Comparison of ENCODE assay signal across 12 cellular contexts in genomic region chr9:32395483-32396216, GRCh38. TPM values are rescaled to one million over a fixed set of nuclear protein-coding genes. Genes with fewer than 3 reads are reported as not detected.
DNase-seq lines count a peak whose midpoint lies in the region; ATAC-seq and TF ChIP-seq lines count a peak whose summit lies in the region.
"Had no signal": no experiment of that assay in that cellular context is flagged by ENCODE, and none has a peak within 500 bp of the region (broad histone marks: within the 10 kb centered on the region; RNA-seq: fewer than 3 reads in every experiment).

No MANE protein-coding gene starts in this region.

- H3K4me3 ChIP-seq in liver (ENCODE audit: low read depth in 1 of 3, low read length in 3 of 3), result no peak overlapping the region
- no peak overlapping the region for H3K4me3 ChIP-seq in uterus
- no peak overlapping the region for H3K4me3 ChIP-seq in neural progenitor cell

- H3K4me1 ChIP-seq in liver (ENCODE audit: control insufficient read depth in 4 of 4, insufficient read depth in 4 of 4, low read length in 3 of 4) (peaks cover 4 to 32% (median 22%) of the 10 kb centered on the region in 4 donors), uterus (no peaks in the 10 kb centered on the region), neural progenitor cell (no peaks in the 10 kb centered on the region)

- no peaks in the 10 kb centered on the region for H3K9me3 ChIP-seq in liver (ENCODE audit: control insufficient read depth in 4 of 4, low read length in 3 of 4)
- H3K9me3 ChIP-seq in uterus, result no peaks in the 10 kb centered on the region
- no peaks in the 10 kb centered on the region for H3K9me3 ChIP-seq in neural progenitor cell (ENCODE audit: low read depth)

- H3K36me3 ChIP-seq in liver (ENCODE audit: control insufficient read depth in 4 of 4, insufficient read depth in 3 of 4, low read depth in 1 of 4, low read length in 3 of 4) (peaks cover 0 to 4% (median under 1%) of the 10 kb centered on the region in 4 donors), uterus (no peaks in the 10 kb centered on the region), neural progenitor cell (no peaks in the 10 kb centered on the region)

- TF ChIP-seq POLR2A in uterus (IDR thresholded peaks at IDR 0.05), result no peak

- WGBS in liver, result 21% methylated on average over 7 of the region's 7 CpGs

- no peak overlapping the region for H3K4me3 Mint-ChIP-seq in neural progenitor cell
- H3K4me3 Mint-ChIP-seq: activated naive CD4-positive, alpha-beta T cell treated with anti-CD3 and anti-CD28 coated beads, Interleukin-2, amount 50 U/mL, for 24 hours; immature natural killer cell had no signal

- no peaks in the 10 kb centered on the region for H3F3A ChIP-seq in neural progenitor cell (ENCODE audit: low read depth)

- TF ChIP-seq CTCF in liver (IDR thresholded peaks at IDR 0.05; ENCODE audit: low read depth, low read length, missing input control), result no peak
- TF ChIP-seq CTCF in uterus (IDR thresholded peaks at IDR 0.05), result no peak
- TF ChIP-seq CTCF in neural progenitor cell (IDR thresholded peaks at IDR 0.05), result no peak

- peaks cover 4% of the 10 kb centered on the region for H3K27me3 Mint-ChIP-seq in neural progenitor cell (ENCODE audit: insufficient read depth, low read depth)
- H3K27me3 Mint-ChIP-seq: activated naive CD4-positive, alpha-beta T cell treated with anti-CD3 and anti-CD28 coated beads, Interleukin-2, amount 50 U/mL, for 24 hours had no signal

- peak in 1 of 2 donors; percentile 8 for TF ChIP-seq RAD21 in liver (IDR thresholded peaks at IDR 0.05)

- no peak overlapping the region for H3K4me2 ChIP-seq in neural progenitor cell

- peak; percentile 96 for DNase-seq in LHCN-M2 (ENCODE audit: low read depth)
- peak; percentile 95 for DNase-seq in dermis blood vessel endothelial cell
- peak; percentile 67 to 68 for DNase-seq in uterus
- DNase-seq in neural progenitor cell (ENCODE audit: low spot score), result no peak
- no peak for DNase-seq in amygdala (lab: John Stamatoyannopoulos, UW)
- DNase-seq: NCI-H187; stimulated activated CD4-positive, alpha-beta T cell treated with anti-CD3 and anti-CD28 coated beads, Interleukin-2, amount 100 ng/mL, for 48 hours; T-helper 2 cell had no signal

- intact Hi-C loops in uterus (cut with DNase I; ENCODE audit: low total_unique reads), result no loop called here

- H3K27me3 ChIP-seq in liver (ENCODE audit: control insufficient read depth in 4 of 4, insufficient read depth in 4 of 4, low read length in 3 of 4) (no peaks in the 10 kb centered on the region), uterus (no peaks in the 10 kb centered on the region), neural progenitor cell (no peaks in the 10 kb centered on the region)

- H3K27ac ChIP-seq in liver (ENCODE audit: low read depth in 1 of 2, low read length in 2 of 2) (peak overlapping the region; percentile 1 to 68), uterus (peak overlapping the region; percentile 39 to 68), neural progenitor cell (no peak overlapping the region)

- H3K4me1 Mint-ChIP-seq in neural progenitor cell, result no peaks in the 10 kb centered on the region
- H3K4me1 Mint-ChIP-seq: immature natural killer cell had no signal

- no peak overlapping the region for H3K9ac ChIP-seq in liver (ENCODE audit: low read depth in 1 of 2, low read length in 2 of 2)
- H3K9ac ChIP-seq in neural progenitor cell, result no peak overlapping the region

- H2AFZ ChIP-seq in neural progenitor cell (replicated peaks), result no peak overlapping the region

- H3K9me3 Mint-ChIP-seq in neural progenitor cell, result no peaks in the 10 kb centered on the region
- H3K9me3 Mint-ChIP-seq: activated naive CD4-positive, alpha-beta T cell treated with anti-CD3 and anti-CD28 coated beads, Interleukin-2, amount 50 U/mL, for 24 hours; immature natural killer cell had no signal

- no peaks in the 10 kb centered on the region for H4K20me1 ChIP-seq in neural progenitor cell (ENCODE audit: low read depth)

- peaks cover 3% of the 10 kb centered on the region for H3K36me3 Mint-ChIP-seq in neural progenitor cell

- no peak for ATAC-seq in HG03378 (IDR thresholded peaks at IDR 0.05; ENCODE audit: unreplicated experiment)

- no peaks in the 10 kb centered on the region for H3K79me2 ChIP-seq in neural progenitor cell (ENCODE audit: low read depth)

- H3K27ac Mint-ChIP-seq in neural progenitor cell, result no peak overlapping the region
- H3K27ac Mint-ChIP-seq: activated naive CD4-positive, alpha-beta T cell treated with anti-CD3 and anti-CD28 coated beads, Interleukin-2, amount 50 U/mL, for 24 hours had no signal

TF ChIP-seq in liver, 16 proteins besides CTCF, POLR2A, EP300 and RAD21:
- peak; percentile 65 to 68 for TF ChIP-seq JUND (IDR thresholded peaks at IDR 0.05)
- TF ChIP-seq HNF4A (conservative IDR thresholded peaks at IDR 0.05), result peak; percentile 12 to 38
- TF ChIP-seq HNF4G (IDR thresholded peaks at IDR 0.05), result no peak
- peak; percentile 45 for TF ChIP-seq ATF3 (IDR thresholded peaks at IDR 0.05)
- TF ChIP-seq SP1 (IDR thresholded peaks at IDR 0.05), result no peak
- no peak for TF ChIP-seq FOXA1 (IDR thresholded peaks at IDR 0.05)
- no peak for TF ChIP-seq TAF1 (conservative IDR thresholded peaks at IDR 0.05)
- TF ChIP-seq ZBTB33 (IDR thresholded peaks at IDR 0.05), result no peak
- TF ChIP-seq FOXA2 (IDR thresholded peaks at IDR 0.05), result no peak
- TF ChIP-seq EGR1 (IDR thresholded peaks at IDR 0.05; ENCODE audit: low read depth in 2 of 2), result no peak
- peak; percentile 93 for TF ChIP-seq NR2F2 (IDR thresholded peaks at IDR 0.05)
- TF ChIP-seq YY1 (IDR thresholded peaks at IDR 0.05), result no peak
- TF ChIP-seq GABPA (IDR thresholded peaks at IDR 0.05 in 1 of 2, conservative IDR thresholded peaks at IDR 0.05 in 1 of 2), result no peak
- TF ChIP-seq RXRA (IDR thresholded peaks at IDR 0.05), result peak; percentile 68 to 71
TF ChIP-seq in liver: peak in this region for 5.

RNA-seq across cellular contexts. Expression of gene ACO1, which starts 11.2 kb away (rescaled TPM):
- total RNA-seq in LHCN-M2 (2014; rRNA removed) (73.5 and 81.1 TPM in 2 replicates), dermis blood vessel endothelial cell (61.8 and 73.3 TPM in 2 replicates), liver (10 to 100 TPM; 41.3 to 78.5 TPM), uterus (10 to 100 TPM in 3 of 4 donors, 1 to 10 TPM in 1; 10.0 to 39.5 (median 24.9) TPM), neural progenitor cell (ENCODE audit: low replicate concordance) (37.6 and 38.2 TPM in 2 replicates)
- 66.5 TPM for polyA plus RNA-seq in LHCN-M2 (2012)
- 10 to 100 TPM; 46.9 to 72.1 TPM for polyA plus RNA-seq in liver

Comparison
In these comparisons a context has a peak if more than half of its experiments do, and no peak if none do; other contexts are left out.
1. DNase-seq: peak in LHCN-M2 (single experiment), dermis blood vessel endothelial cell (single experiment) and uterus (2 of 2); none in neural progenitor cell (single experiment) and amygdala (0 of 56).